ENCODE assay signal across 8 cellular contexts in the genomic region with DNA sequence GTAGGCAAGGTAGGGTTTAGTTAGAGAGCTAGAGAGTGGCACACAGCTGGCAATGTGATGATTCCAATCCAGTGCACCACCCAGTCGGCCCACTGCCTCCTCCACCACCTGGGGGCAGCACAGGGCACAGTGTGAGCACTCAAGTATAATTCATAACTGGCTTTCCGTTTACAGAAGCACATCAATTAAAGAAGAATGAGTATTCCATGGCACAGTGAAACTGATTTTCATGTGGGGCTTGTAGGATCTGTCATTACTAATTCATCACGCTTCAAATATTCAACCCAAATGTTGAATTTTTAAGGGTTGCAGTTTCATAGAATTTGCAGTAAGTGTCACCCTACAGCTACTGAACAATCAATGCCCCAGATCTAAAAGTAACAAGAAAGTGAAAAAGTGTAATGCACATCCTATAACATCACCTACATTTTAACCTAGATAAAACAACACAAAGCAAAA.
DNase-seq lines count a peak whose midpoint lies in the region; ATAC-seq and TF ChIP-seq lines count a peak whose summit lies in the region.

No MANE protein-coding gene starts in this region.

- H3K27ac Mint-ChIP-seq in glutamatergic neuron (ENCODE audit: unreplicated experiment), result no peak overlapping the region

- intact Hi-C loops in prostate gland (cut with DNase I) (loop anchor here (5.0 to 10.0 kb wide), 2 partner anchors 150 to 213 kb away; a partner anchor contains a TSS), uterus (cut with DNase I; ENCODE audit: low total_unique reads) (no loop called here)

- no peaks in the 10 kb centered on the region for H3K36me3 Mint-ChIP-seq in glutamatergic neuron (ENCODE audit: unreplicated experiment)

- ATAC-seq in GM21576 (IDR thresholded peaks at IDR 0.05; ENCODE audit: unreplicated experiment), result peak; percentile 80

- H3K4me2 ChIP-seq in DOHH2 (ENCODE audit: low read length), result no peak overlapping the region

- peaks cover 2% of the 10 kb centered on the region for H3K4me1 Mint-ChIP-seq in glutamatergic neuron (ENCODE audit: low read depth, unreplicated experiment)

- H3K4me3 Mint-ChIP-seq in glutamatergic neuron (ENCODE audit: unreplicated experiment), result no peak overlapping the region

- no peaks in the 10 kb centered on the region for H3K79me2 ChIP-seq in DOHH2 (ENCODE audit: control insufficient read depth, low read length)

- H3K9me3 Mint-ChIP-seq in glutamatergic neuron (ENCODE audit: unreplicated experiment), result no peaks in the 10 kb centered on the region

- H3K36me3 ChIP-seq in DOHH2 (ENCODE audit: control insufficient read depth, low read length) (no peaks in the 10 kb centered on the region), prostate gland (no peaks in the 10 kb centered on the region), uterus (no peaks in the 10 kb centered on the region)

- 0 out of 2 replicates have a peak, but pooled peaks cover 5% of the 10 kb centered on the region for H4K20me1 ChIP-seq in DOHH2 (ENCODE audit: control insufficient read depth, insufficient read depth, low read depth, low read length)

- no peaks in the 10 kb centered on the region for H3K9me2 ChIP-seq in DOHH2 (replicated peaks; ENCODE audit: control insufficient read depth, low read length)

- peak; percentile 31 for DNase-seq in Jurkat, Clone E6-1 (ENCODE audit: low read depth, low spot score)
- peak; percentile 41 for DNase-seq in SHP77 treated with DMSO at 0.1 percent for 48 hours (lab: John Stamatoyannopoulos, UW)
- peak; percentile 32 to 79 (median 65) for DNase-seq in activated naive CD4-positive, alpha-beta T cell (lab: John Stamatoyannopoulos, UW)
- DNase-seq in glutamatergic neuron, result peak; percentile 87
- peak; percentile 56 for DNase-seq in prostate gland (ENCODE audit: low spot score)
- no peak for DNase-seq in uterus

- H3K27me3 Mint-ChIP-seq in glutamatergic neuron (ENCODE audit: unreplicated experiment), result no peaks in the 10 kb centered on the region

- H3K4me1 ChIP-seq in DOHH2 (ENCODE audit: control insufficient read depth, low read length), result no peaks in the 10 kb centered on the region
- no peaks in the 10 kb centered on the region for H3K4me1 ChIP-seq in prostate gland (replicated peaks)
- H3K4me1 ChIP-seq in uterus, result no peaks in the 10 kb centered on the region

- TF ChIP-seq POLR2A in prostate gland (IDR thresholded peaks at IDR 0.05) (no peak), uterus (IDR thresholded peaks at IDR 0.05) (no peak)

- H3K27me3 ChIP-seq in DOHH2 (ENCODE audit: control insufficient read depth, low read length), result no peaks in the 10 kb centered on the region
- no peaks in the 10 kb centered on the region for H3K27me3 ChIP-seq in prostate gland (replicated peaks; ENCODE audit: insufficient read depth)
- no peaks in the 10 kb centered on the region for H3K27me3 ChIP-seq in uterus

- no peaks in the 10 kb centered on the region for H3F3A ChIP-seq in DOHH2 (ENCODE audit: control insufficient read depth, insufficient read depth)

- 0% methylated on average over 3 of the region's 3 CpGs for WGBS in prostate gland

- no peak overlapping the region for H3K4me3 ChIP-seq in DOHH2 (ENCODE audit: low read length)
- no peak overlapping the region for H3K4me3 ChIP-seq in Jurkat, Clone E6-1 (ENCODE audit: low read length)
- H3K4me3 ChIP-seq in prostate gland, result no peak overlapping the region
- H3K4me3 ChIP-seq in uterus, result no peak overlapping the region

- no peak overlapping the region for H3K27ac ChIP-seq in DOHH2 (ENCODE audit: low read depth, low read length)
- no peak overlapping the region for H3K27ac ChIP-seq in prostate gland
- no peak overlapping the region for H3K27ac ChIP-seq in uterus

- H3K9me3 ChIP-seq in DOHH2 (ENCODE audit: control insufficient read depth, insufficient read depth, low read length), result no peaks in the 10 kb centered on the region
- no peaks in the 10 kb centered on the region for H3K9me3 ChIP-seq in prostate gland
- no peaks in the 10 kb centered on the region for H3K9me3 ChIP-seq in uterus

- TF ChIP-seq CTCF in DOHH2 (IDR thresholded peaks at IDR 0.05; ENCODE audit: low read depth, low read length, poor library complexity, severe bottlenecking), result peak; percentile 97
- TF ChIP-seq CTCF in glutamatergic neuron (IDR thresholded peaks at IDR 0.05; ENCODE audit: partially characterized antibody, unreplicated experiment), result peak; percentile 86
- peak in 3 of 4 experiments; percentile 61 to 79 (median 65) for TF ChIP-seq CTCF in prostate gland (IDR thresholded peaks at IDR 0.05)
- peak; percentile 28 to 34 (median 30) for TF ChIP-seq CTCF in uterus (IDR thresholded peaks at IDR 0.05)

Comparison
In these comparisons a context has a peak if more than half of its experiments do, and no peak if none do; other contexts are left out.
1. CTCF ChIP-seq: peak in every context shown above with its lines; median percentile 97 in DOHH2; 86 in glutamatergic neuron; 65 in prostate gland; 30 in uterus.
2. DNase-seq: peak in Jurkat, Clone E6-1 (single experiment), SHP77 treated with DMSO at 0.1 percent for 48 hours (single experiment), activated naive CD4-positive, alpha-beta T cell (4 of 4), glutamatergic neuron (single experiment) and prostate gland (single experiment); none in uterus (0 of 2).